ENCODE assay signal across 11 cellular contexts in the genomic region with DNA sequence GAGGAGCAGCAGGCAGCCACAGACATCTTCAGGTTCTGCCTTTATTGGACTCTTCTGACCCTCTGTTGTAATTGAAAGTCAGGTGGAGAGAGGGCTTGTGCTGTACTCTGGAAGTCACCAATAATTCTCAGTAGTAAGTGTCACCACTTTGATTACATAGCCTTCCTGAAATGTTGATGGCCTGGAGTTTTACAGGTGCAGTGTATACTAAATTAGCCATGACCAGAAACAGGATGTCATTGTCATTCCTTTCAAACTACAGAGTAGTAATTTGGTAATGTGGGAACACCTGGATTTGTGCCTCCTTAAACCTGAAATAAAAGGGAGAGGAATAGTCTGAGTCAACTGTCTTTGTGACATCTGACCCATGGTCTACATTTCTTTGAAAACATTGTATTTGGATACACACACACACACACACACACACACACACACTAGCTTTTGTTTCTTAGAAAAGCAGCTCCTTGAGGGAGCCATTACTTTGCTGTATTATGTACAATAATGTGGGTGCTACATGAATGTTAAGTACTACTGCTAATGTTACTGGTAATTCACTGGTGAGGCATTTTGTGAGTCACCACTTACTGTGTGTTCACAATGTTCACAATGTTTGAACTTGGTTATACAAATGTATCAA. TPM values are rescaled to one million over a fixed set of nuclear protein-coding genes. Genes with fewer than 3 reads are reported as not detected.
DNase-seq lines count a peak whose midpoint lies in the region; ATAC-seq and TF ChIP-seq lines count a peak whose summit lies in the region.
"Had no signal": no experiment of that assay in that cellular context is flagged by ENCODE, and none has a peak within 500 bp of the region (broad histone marks: within the 10 kb centered on the region; RNA-seq: fewer than 3 reads in every experiment).

No MANE protein-coding gene starts in this region.

- peak; percentile 93 for ATAC-seq in left lung

- H3K9me3 ChIP-seq in left lung = peaks cover 2 to 3% of the 10 kb centered on the region in 2 donors

- H3K27me3 ChIP-seq in left lung = no peaks in the 10 kb centered on the region

- H3K27ac Mint-ChIP-seq in nephron progenitor cell = no peak overlapping the region

- TF ChIP-seq CTCF in left lung (IDR thresholded peaks at IDR 0.05) (no peak), GM13977 (IDR thresholded peaks at IDR 0.05; ENCODE audit: extremely low read depth, insufficient read depth, missing control alignments) (no peak), nephron progenitor cell (IDR thresholded peaks at IDR 0.05) (no peak)

- H3K36me3 Mint-ChIP-seq in nephron progenitor cell (ENCODE audit: low read depth) = peaks cover 2% of the 10 kb centered on the region

- H3K9me3 Mint-ChIP-seq in nephron progenitor cell = peaks cover 9% of the 10 kb centered on the region

- peaks cover 3% of the 10 kb centered on the region for H3K27me3 Mint-ChIP-seq in nephron progenitor cell (ENCODE audit: low read depth, poor library complexity)

- intact Hi-C loops in left lung (cut with DNase I) = no loop called here

- in situ Hi-C loops in GM13977 (cut with MboI; ENCODE audit: low pct_unique_long_range_greater_than_20kb, low sequenced_read_pairs, unreplicated experiment) = no loop called here

- no peak overlapping the region for H3K4me3 Mint-ChIP-seq in nephron progenitor cell
- H3K4me3 Mint-ChIP-seq: nephron had no signal

- no peak overlapping the region for H3K4me3 ChIP-seq in left lung

- H3K4me1 Mint-ChIP-seq in nephron progenitor cell = peaks cover 8% of the 10 kb centered on the region

- no peak overlapping the region for H3K27ac ChIP-seq in left lung
- H3K27ac ChIP-seq: VCaP had no signal

- DNase-seq in DMS53 treated with DMSO at 0.1 percent for 48 hours (lab: John Stamatoyannopoulos, UW; ENCODE audit: unreplicated experiment) (peak; percentile 77), NCI-H2081 treated with DMSO at 0.1 percent for 48 hours (lab: John Stamatoyannopoulos, UW) (peak; percentile 72), astrocyte of the hippocampus (ENCODE audit: low read depth, low spot score) (peak; percentile 44), left lung (no peak), GM13977 (ENCODE audit: low spot score) (no peak), SW 1271 (lab: John Stamatoyannopoulos, UW) (no peak), iPS-NIHi7 (ENCODE audit: extremely low spot score) (no peak), nephron progenitor cell (no peak)
- DNase-seq: C1 segment of cervical spinal cord had no signal

- no peaks in the 10 kb centered on the region for H3K36me3 ChIP-seq in left lung

- H3K4me1 ChIP-seq in left lung = peaks cover 4 to 7% of the 10 kb centered on the region in 2 donors

RNA-seq across cellular contexts. Expression of gene ARL4A, which starts 19.6 kb away (rescaled TPM):
- total RNA-seq in left lung = 10 to 100 TPM; 18.4 to 27.0 TPM

Comparison
In these comparisons a context has a peak if more than half of its experiments do, and no peak if none do; other contexts are left out.
1. DNase-seq: peak in DMS53 treated with DMSO at 0.1 percent for 48 hours (single experiment), NCI-H2081 treated with DMSO at 0.1 percent for 48 hours (single experiment) and astrocyte of the hippocampus (single experiment); none in left lung (0 of 2), GM13977 (single experiment), SW 1271 (0 of 2), iPS-NIHi7 (single experiment) and nephron progenitor cell (single experiment).